In the genomic region with DNA sequence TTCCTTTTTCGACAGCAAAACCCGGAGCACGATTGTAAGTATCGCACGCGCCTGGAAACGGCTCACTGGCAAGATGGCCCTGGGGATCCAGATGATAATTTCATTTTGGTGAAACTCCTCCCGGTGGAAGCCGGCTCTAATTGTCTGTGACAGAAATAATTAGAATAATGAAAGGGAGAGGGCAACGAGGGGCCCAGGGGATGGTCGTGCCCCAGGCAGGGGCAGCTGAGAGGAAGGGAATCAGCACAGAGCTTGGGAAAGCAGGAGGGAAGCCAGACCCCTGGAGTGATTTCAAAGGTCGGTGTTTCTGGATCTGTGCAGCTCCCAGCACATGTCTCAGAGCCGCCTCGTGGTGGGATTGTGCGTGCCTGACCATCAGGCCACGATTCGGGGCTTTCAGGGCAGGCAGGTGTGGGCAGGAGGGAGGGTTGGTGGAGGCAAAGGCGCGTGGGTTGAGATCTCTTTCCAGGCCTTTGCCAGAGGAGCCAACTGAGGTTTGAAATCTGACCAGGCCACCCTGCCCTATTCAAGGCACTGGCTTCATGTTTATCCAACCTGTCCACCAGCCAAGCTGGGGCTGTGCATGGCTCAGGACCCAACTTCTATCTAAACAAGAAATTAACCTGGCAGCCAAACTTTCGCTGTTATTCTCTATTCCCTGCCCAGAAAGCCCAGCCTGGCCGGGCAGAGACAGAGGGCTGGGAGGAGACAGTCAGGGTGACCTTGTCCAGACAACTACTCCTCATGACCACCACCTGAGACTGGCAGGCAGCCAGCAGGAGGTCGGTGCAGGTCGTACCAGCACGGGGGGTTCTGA, we compare ENCODE assay signal across 1 cellular context.
TF ChIP-seq lines count a peak whose summit lies in the region.

No MANE protein-coding gene starts in this region.

TF ChIP-seq in H1, 55 proteins besides CTCF, POLR2A, EP300 and RAD21:
- TF ChIP-seq TAF7 (optimal IDR thresholded peaks at IDR 0.05; ENCODE audit: borderline replicate concordance, low read depth, low read length) (no peak), CTBP2 (IDR thresholded peaks at IDR 0.05; ENCODE audit: borderline replicate concordance, insufficient read depth, insufficient read length, low read length) (no peak), RBBP5 (IDR thresholded peaks at IDR 0.05; ENCODE audit: borderline replicate concordance, low read depth, low read length) (no peak), EZH2 (IDR thresholded peaks at IDR 0.05; ENCODE audit: low read depth, low read length, severe bottlenecking) (no peak), SIRT6 (IDR thresholded peaks at IDR 0.05; ENCODE audit: low read length) (no peak), BRCA1 (IDR thresholded peaks at IDR 0.05; ENCODE audit: low read depth, low read length) (no peak), SP2 (IDR thresholded peaks at IDR 0.05; ENCODE audit: low read length) (no peak), SP1 (IDR thresholded peaks at IDR 0.05; ENCODE audit: low read depth, low read length) (no peak), YY1 (IDR thresholded peaks at IDR 0.05; ENCODE audit: low read depth, low read length) (no peak), BACH1 (IDR thresholded peaks at IDR 0.05; ENCODE audit: low read length) (no peak), CREB1 (IDR thresholded peaks at IDR 0.05) (no peak)
